In genomic region chr7:57370739-57371098, GRCh38 we compare ENCODE assay signal across 11 cellular contexts.
"Had no signal": no experiment of that assay in that cellular context is flagged by ENCODE, and none has a peak within 500 bp of the region (broad histone marks: within the 10 kb centered on the region; RNA-seq: fewer than 3 reads in every experiment).

No MANE protein-coding gene starts in this region.

- DNase-seq: GM23248, GOT3, H7, H9, HCEC 1CT, HFFc6 had no signal

- H3K9ac ChIP-seq: GM23248 had no signal

- H3K27ac Mint-ChIP-seq: GM23338, H9, HFFc6 had no signal

- H3K36me3 ChIP-seq: HAP-1 had no signal

- H3K4me3 ChIP-seq: GM23248, GM23338, HAP-1 had no signal

- H3K4me1 ChIP-seq: HAP-1 had no signal

- H3K27ac ChIP-seq: GM23248 had no signal

- ATAC-seq: GM23338, HCT116 had no signal

- FAIRE-seq: H1, H54 had no signal

- H3K4me2 ChIP-seq: GM23338 had no signal

- H3K4me1 Mint-ChIP-seq: GM23338, H9 had no signal

- H3K4me3 Mint-ChIP-seq: GM23338, H9, HFFc6 had no signal

- H2AFZ ChIP-seq: GM23248, GM23338 had no signal

- H3K9me3 ChIP-seq: HAP-1 had no signal
